In the genomic region with DNA sequence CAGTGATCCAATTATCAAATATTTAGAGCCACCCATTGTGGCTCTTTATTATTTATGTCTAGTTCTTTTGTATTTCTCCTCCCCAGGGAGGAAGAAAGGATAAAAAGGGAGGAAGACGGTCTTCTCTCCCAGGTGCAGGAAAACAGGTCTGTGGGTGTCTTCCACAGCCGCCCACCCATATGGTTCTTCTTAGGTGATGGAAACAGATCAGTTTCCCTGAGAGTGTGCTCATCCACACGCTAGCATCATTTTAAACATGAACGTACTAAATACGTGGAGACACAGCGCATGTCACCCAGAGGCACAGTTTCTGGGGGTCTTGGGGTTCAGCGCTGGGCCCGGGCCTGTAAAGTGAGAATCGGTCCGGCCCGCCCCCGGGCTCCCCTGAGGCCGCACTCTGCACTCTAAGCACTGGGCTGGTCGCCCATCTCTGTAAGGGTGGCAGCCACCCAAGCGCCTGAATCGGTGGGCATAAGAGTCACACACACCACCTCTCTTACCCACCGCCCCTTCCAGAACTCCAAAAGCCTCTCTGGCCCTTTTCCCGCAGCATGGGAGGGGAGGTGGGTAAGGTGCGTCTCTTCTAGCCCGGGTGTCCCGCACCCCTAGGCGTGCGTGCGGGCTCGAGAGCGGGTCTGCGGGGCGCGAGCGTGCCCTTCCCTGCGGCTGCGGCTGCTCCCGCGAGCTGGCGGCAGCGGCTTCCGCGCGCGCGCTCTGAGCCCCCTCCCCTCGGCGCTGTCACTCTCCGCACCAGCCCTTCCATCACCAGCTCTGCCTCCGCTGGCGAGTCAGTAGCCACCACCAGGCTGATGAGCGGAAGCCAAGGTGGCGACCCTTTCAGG, we compare ENCODE assay signal across 8 cellular contexts. TPM values are rescaled to one million over a fixed set of nuclear protein-coding genes. Genes with fewer than 3 reads are reported as not detected.
DNase-seq lines count a peak whose midpoint lies in the region; ATAC-seq and TF ChIP-seq lines count a peak whose summit lies in the region.

No MANE protein-coding gene starts in this region.

- H3K4me3 ChIP-seq in IMR-90 (ENCODE audit: insufficient read depth, low read depth, low read length) (peak overlapping the region; percentile 58), fibroblast of mammary gland (ENCODE audit: control insufficient read depth, low read depth, low read length) (peak overlapping the region; percentile 40)

- no peaks in the 10 kb centered on the region for H3K9me3 Mint-ChIP-seq in activated CD8-positive, alpha-beta T cell treated with anti-CD3 and anti-CD28 coated beads, Interleukin-2, amount 10 ng/mL, durations not matched to agents 7 days and 5 days (ENCODE audit: insufficient read depth)

- H2BK5ac ChIP-seq in IMR-90 (ENCODE audit: low read depth, low read length, poor library complexity, severe bottlenecking), result no peak overlapping the region

- ATAC-seq in IMR-90 (ENCODE audit: low read depth), result no peak
- ATAC-seq in activated CD8-positive, alpha-beta T cell treated with anti-CD3 and anti-CD28 coated beads, Interleukin-2, amount 10 ng/mL, durations not matched to agents 7 days and 5 days, result peak; percentile 4
- ATAC-seq in sciatic nerve, result no peak
- ATAC-seq in GM21737 (IDR thresholded peaks at IDR 0.05; ENCODE audit: unreplicated experiment), result no peak

- TF ChIP-seq CTCF in IMR-90 (conservative IDR thresholded peaks at IDR 0.05; ENCODE audit: low read depth, low read length) (no peak), fibroblast of mammary gland (conservative IDR thresholded peaks at IDR 0.05; ENCODE audit: control insufficient read depth, insufficient read depth, low read depth, low read length) (no peak)

- no peaks in the 10 kb centered on the region for H3K9me1 ChIP-seq in IMR-90 (ENCODE audit: insufficient read depth, low read length)

- peak overlapping the region; percentile 90 for H2AFZ ChIP-seq in IMR-90 (replicated peaks; ENCODE audit: low read length, poor library complexity)

- no peak overlapping the region for H3K56ac ChIP-seq in IMR-90 (ENCODE audit: extremely low read depth, insufficient read depth, low read length)

- TF ChIP-seq RAD21 in IMR-90 (IDR thresholded peaks at IDR 0.05; ENCODE audit: low read length), result no peak

- no peak overlapping the region for H3K27ac ChIP-seq in IMR-90 (ENCODE audit: insufficient read depth, low read length)

- H2BK20ac ChIP-seq in IMR-90 (ENCODE audit: low read depth, low read length), result no peak overlapping the region

- H3K27me3 ChIP-seq in IMR-90 (ENCODE audit: control insufficient read depth, insufficient read depth, low read length), result peaks cover 18% of the 10 kb centered on the region

- H3K9me3 ChIP-seq in IMR-90 (ENCODE audit: control insufficient read depth, insufficient read depth, low read length), result peaks cover 4% of the 10 kb centered on the region; the same call in 1 of the 2 replicates

- H4K91ac ChIP-seq in IMR-90 (ENCODE audit: insufficient read depth, low read depth, low read length), result no peak overlapping the region

- no peaks in the 10 kb centered on the region for H3K36me3 ChIP-seq in IMR-90 (ENCODE audit: control insufficient read depth, insufficient read depth, low read length)

- TF ChIP-seq POLR2A in IMR-90 (IDR thresholded peaks at IDR 0.05; ENCODE audit: low read depth, low read length), result no peak

- H4K8ac ChIP-seq in IMR-90 (ENCODE audit: low read depth in 2 of 2, low read length in 2 of 2), result no peak overlapping the region

- peaks cover 3 to 17% of the 10 kb centered on the region in 2 experiments; a peak in 3 of 4 replicates for H3K79me1 ChIP-seq in IMR-90 (ENCODE audit: low read depth in 1 of 2, low read length in 2 of 2)

- DNase-seq in Ammon's horn (ENCODE audit: low spot score) (peak; percentile 35), IMR-90 (no peak), fibroblast of mammary gland (ENCODE audit: low read depth) (no peak), posterior cingulate gyrus (peak in 6 of 10 donors; percentile 30 to 91 (median 60)), NOMO-1 (lab: John Stamatoyannopoulos, UW; ENCODE audit: unreplicated experiment in 2 of 2) (no peak), sciatic nerve (ENCODE audit: low spot score) (no peak)
- no peak for DNase-seq in activated CD8-positive, alpha-beta T cell treated with anti-CD3 and anti-CD28 coated beads, Interleukin-2, amount 10 ng/mL, durations not matched to agents 7 days and 5 days

- CTCF ChIA-PET in IMR-90 (lab: Yijun Ruan, JAX), result no interaction called here
- CTCF ChIA-PET in activated CD8-positive, alpha-beta T cell treated with anti-CD3 and anti-CD28 coated beads, Interleukin-2, amount 10 ng/mL, durations not matched to agents 7 days and 5 days (lab: Charles Lee), result no interaction called here

- dilution Hi-C loops in IMR-90 (cut with HindIII; ENCODE audit: low sequenced_read_pairs, unreplicated experiment), result no loop called here

- H3K4ac ChIP-seq in IMR-90 (ENCODE audit: low read depth, low read length), result no peak overlapping the region

- peaks cover 71% of the 10 kb centered on the region for H3K27me3 Mint-ChIP-seq in activated CD8-positive, alpha-beta T cell treated with anti-CD3 and anti-CD28 coated beads, Interleukin-2, amount 10 ng/mL, durations not matched to agents 7 days and 5 days (ENCODE audit: low read depth)

- peak overlapping the region; percentile 35 for H2AK9ac ChIP-seq in IMR-90 (replicated peaks; ENCODE audit: low read depth, low read length, poor library complexity)

- no peak overlapping the region for H2AK5ac ChIP-seq in IMR-90 (ENCODE audit: low read depth, low read length)

- intact Hi-C loops in IMR-90 (cut with micrococcal nuclease) (loop anchor here (5.0 kb wide), 1 partner anchor 212 kb away; no protein-coding TSS in a partner anchor), posterior cingulate gyrus (cut with DNase I) (loop anchor here (10.0 kb wide), 1 partner anchor 599 kb away; no protein-coding TSS in a partner anchor), sciatic nerve (cut with DNase I) (no loop called here)

- no peak overlapping the region for H2BK15ac ChIP-seq in IMR-90 (ENCODE audit: low read depth, low read length)

- no peak overlapping the region for H3K27ac Mint-ChIP-seq in activated CD8-positive, alpha-beta T cell treated with anti-CD3 and anti-CD28 coated beads, Interleukin-2, amount 10 ng/mL, durations not matched to agents 7 days and 5 days

- H3K9ac ChIP-seq in IMR-90 (ENCODE audit: low read depth, low read length), result no peak overlapping the region

- peak overlapping the region; percentile 37 for H3K4me3 Mint-ChIP-seq in activated CD8-positive, alpha-beta T cell treated with anti-CD3 and anti-CD28 coated beads, Interleukin-2, amount 10 ng/mL, durations not matched to agents 7 days and 5 days

- H3K4me1 Mint-ChIP-seq in activated CD8-positive, alpha-beta T cell treated with anti-CD3 and anti-CD28 coated beads, Interleukin-2, amount 10 ng/mL, durations not matched to agents 7 days and 5 days (ENCODE audit: low read depth), result peaks cover 31% of the 10 kb centered on the region

- in situ Hi-C loops in IMR-90 (cut with MboI; ENCODE audit: low sequenced_read_pairs), result loop anchor here (10.0 kb wide), 2 partner anchors 201 to 359 kb away; a partner anchor contains a TSS

- H3K14ac ChIP-seq in IMR-90 (replicated peaks; ENCODE audit: low read depth, low read length), result no peak overlapping the region

- H3K18ac ChIP-seq in IMR-90 (ENCODE audit: low read depth, low read length), result no peak overlapping the region

- H4K5ac ChIP-seq in IMR-90 (ENCODE audit: low read depth, low read length), result no peak overlapping the region

- H3K36me3 Mint-ChIP-seq in activated CD8-positive, alpha-beta T cell treated with anti-CD3 and anti-CD28 coated beads, Interleukin-2, amount 10 ng/mL, durations not matched to agents 7 days and 5 days (ENCODE audit: low read depth), result peaks cover 8% of the 10 kb centered on the region

- no peak overlapping the region for H2BK120ac ChIP-seq in IMR-90 (ENCODE audit: low read depth, low read length)

- H3K4me2 ChIP-seq in IMR-90 (ENCODE audit: low read depth, low read length), result peak overlapping the region; percentile 78

- 8% methylated on average over 16 of the region's 48 CpGs; no CpG with 5 or more reads in 1 of the 2 experiments for WGBS in IMR-90 (ENCODE audit: extremely low coverage in 2 of 2, insufficient read length in 1 of 2), 2 experiments

- BruUV-seq in IMR-90 (replicated peaks; lab: Mats Ljungman, UMichigan), result no TSS peak

- no peak overlapping the region; the same call in 1 of the 2 replicates for H3K23ac ChIP-seq in IMR-90 (ENCODE audit: low read depth, low read length)

- H4K20me1 ChIP-seq in IMR-90 (ENCODE audit: insufficient read depth, low read length), result no peaks in the 10 kb centered on the region

- POLR2A ChIA-PET in IMR-90 (lab: Charles Lee; ENCODE audit: unreplicated experiment), result no interaction called here
- POLR2A ChIA-PET in activated CD8-positive, alpha-beta T cell treated with anti-CD3 and anti-CD28 coated beads, Interleukin-2, amount 10 ng/mL, durations not matched to agents 7 days and 5 days (lab: Charles Lee), result interaction anchor here (1.1 kb wide), 1 partner anchor 503 kb away, joined by 3 read pairs; no protein-coding TSS in a partner anchor

- H3K4me1 ChIP-seq in IMR-90 (ENCODE audit: control insufficient read depth, insufficient read depth, low read length), result peaks cover 4% of the 10 kb centered on the region

TF ChIP-seq in IMR-90, 13 proteins besides CTCF, POLR2A, EP300 and RAD21 (continues in another document):
- TF ChIP-seq, protein P1, sequence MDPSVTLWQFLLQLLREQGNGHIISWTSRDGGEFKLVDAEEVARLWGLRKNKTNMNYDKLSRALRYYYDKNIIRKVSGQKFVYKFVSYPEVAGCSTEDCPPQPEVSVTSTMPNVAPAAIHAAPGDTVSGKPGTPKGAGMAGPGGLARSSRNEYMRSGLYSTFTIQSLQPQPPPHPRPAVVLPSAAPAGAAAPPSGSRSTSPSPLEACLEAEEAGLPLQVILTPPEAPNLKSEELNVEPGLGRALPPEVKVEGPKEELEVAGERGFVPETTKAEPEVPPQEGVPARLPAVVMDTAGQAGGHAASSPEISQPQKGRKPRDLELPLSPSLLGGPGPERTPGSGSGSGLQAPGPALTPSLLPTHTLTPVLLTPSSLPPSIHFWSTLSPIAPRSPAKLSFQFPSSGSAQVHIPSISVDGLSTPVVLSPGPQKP (IDR thresholded peaks at IDR 0.05; ENCODE audit: borderline replicate concordance, low read depth, low read length), result no peak
- TF ChIP-seq, protein P2, sequence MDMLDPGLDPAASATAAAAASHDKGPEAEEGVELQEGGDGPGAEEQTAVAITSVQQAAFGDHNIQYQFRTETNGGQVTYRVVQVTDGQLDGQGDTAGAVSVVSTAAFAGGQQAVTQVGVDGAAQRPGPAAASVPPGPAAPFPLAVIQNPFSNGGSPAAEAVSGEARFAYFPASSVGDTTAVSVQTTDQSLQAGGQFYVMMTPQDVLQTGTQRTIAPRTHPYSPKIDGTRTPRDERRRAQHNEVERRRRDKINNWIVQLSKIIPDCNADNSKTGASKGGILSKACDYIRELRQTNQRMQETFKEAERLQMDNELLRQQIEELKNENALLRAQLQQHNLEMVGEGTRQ (IDR thresholded peaks at IDR 0.05; ENCODE audit: low read depth, low read length), result no peak

RNA-seq across cellular contexts. Expression of a gene that starts 1.3 kb away (rescaled TPM):
- total RNA-seq in IMR-90 (2012; rRNA removed), result 4.1 and 5.3 TPM in 2 replicates
- 5.0 and 6.0 TPM in 2 replicates for polyA plus RNA-seq in IMR-90 (2012; rRNA removed)
- polyA plus RNA-seq in IMR-90 (2012; cell fraction: cytosol; rRNA removed), result 2.0 and 3.7 TPM in 2 replicates
- 12.6 and 14.4 TPM in 2 replicates for polyA plus RNA-seq in IMR-90 (2012; cell fraction: nucleus; rRNA removed; ENCODE audit: low replicate concordance)
- 1 to 10 TPM; 5.0 to 6.1 TPM for total RNA-seq in activated CD8-positive, alpha-beta T cell treated with anti-CD3 and anti-CD28 coated beads, Interleukin-2, amount 10 ng/mL, durations not matched to agents 7 days and 5 days
- total RNA-seq in sciatic nerve, result 136 TPM

Comparison
In these comparisons a context has a peak if more than half of its experiments do, and no peak if none do; other contexts are left out.
1. DNase-seq: peak in Ammon's horn (single experiment) and posterior cingulate gyrus (6 of 10); none in IMR-90 (single experiment), activated CD8-positive, alpha-beta T cell treated with anti-CD3 and anti-CD28 coated beads, Interleukin-2, amount 10 ng/mL, durations not matched to agents 7 days and 5 days (single experiment), fibroblast of mammary gland (single experiment), NOMO-1 (0 of 2) and sciatic nerve (single experiment).
2. RNA of a gene that starts 1.3 kb away (total RNA-seq): 136 TPM in sciatic nerve (single experiment); 5.0 to 6.1 TPM in activated CD8-positive, alpha-beta T cell treated with anti-CD3 and anti-CD28 coated beads, Interleukin-2, amount 10 ng/mL, durations not matched to agents 7 days and 5 days and 4.1 to 5.3 TPM in IMR-90; every median in the first group is over 10 times any median in the second.